19 cellular contexts compared by ENCODE assay signal in genomic region chr1:110292031-110292300, GRCh38.
"Had no signal": no experiment of that assay in that cellular context is flagged by ENCODE, and none has a peak within 500 bp of the region (broad histone marks: within the 10 kb centered on the region; RNA-seq: fewer than 3 reads in every experiment).

No MANE protein-coding gene starts in this region.

- DNase-seq: activated B cell treated with CpG ODN at 0.5 μM for 24 hours; activated CD4-positive, alpha-beta memory T cell treated with anti-CD3 and anti-CD28 coated beads, Interleukin-2, amount 10 ng/mL, durations not matched to agents 7 days and 5 days; activated CD4-positive, alpha-beta T cell treated with anti-CD3 and anti-CD28 coated beads for 4 hours; activated naive CD4-positive, alpha-beta T cell treated with Interleukin-2 at 50 U/mL for 16 hours; activated naive CD8-positive, alpha-beta T cell treated with anti-CD3 and anti-CD28 coated beads, Interleukin-2, amount 10 ng/mL, durations not matched to agents 7 days and 5 days; activated T-cell treated with anti-CD3 and anti-CD28 coated beads, Interleukin-2, amount 50 U/mL, for 1 hour; body of pancreas; caudate nucleus; erythroblast; gastrocnemius medialis; heart left ventricle; immature natural killer cell; left ventricle myocardium inferior; naive B cell; stimulated activated CD4-positive, alpha-beta T cell treated with anti-CD3 and anti-CD28 coated beads, Interleukin-4, amount 100 ng/mL, for 4 hours; SW 1271 had no signal

- H3K36me3 ChIP-seq: gastrocnemius medialis, heart left ventricle, left ventricle myocardium inferior had no signal

- H3K4me1 ChIP-seq: body of pancreas, gastrocnemius medialis, parathyroid adenoma had no signal

- H3K27ac ChIP-seq: body of pancreas, gastrocnemius medialis, heart left ventricle, left ventricle myocardium inferior, parathyroid adenoma had no signal

- H3K9me3 ChIP-seq: body of pancreas, gastrocnemius medialis, heart left ventricle, left ventricle myocardium inferior had no signal

- ATAC-seq: body of pancreas; sciatic nerve; stimulated activated memory B cell treated with anti-CD40 and anti-IgM and Interleukin-4, amounts not matched to agents 10 μg/mL and 1 μg/mL and 100 μg/mL, for 72 hours had no signal

- H3K4me3 ChIP-seq: body of pancreas, gastrocnemius medialis, heart left ventricle, left ventricle myocardium inferior had no signal

- H3K27me3 ChIP-seq: body of pancreas, gastrocnemius medialis, heart left ventricle had no signal
